In genomic region chr11:45147871-45148270, GRCh38 we compare ENCODE assay signal across 8 cellular contexts. TPM values are rescaled to one million over a fixed set of nuclear protein-coding genes. Genes with fewer than 3 reads are reported as not detected.
DNase-seq lines count a peak whose midpoint lies in the region; ATAC-seq and TF ChIP-seq lines count a peak whose summit lies in the region.

No MANE protein-coding gene starts in this region.

- peak overlapping the region in 5 of 11 experiments; percentile 90 to 95 (median 94); a peak in 7 of 22 replicates for H3K27ac ChIP-seq in BLaER1 treated with 17β-estradiol and CSF1 and Interleukin-3, amounts not matched to agents 10 nM and 100 nM

- H4K20me1 ChIP-seq in BLaER1 treated with 17β-estradiol and CSF1 and Interleukin-3, amounts not matched to agents 10 nM and 100 nM, result peaks cover 0 to 42% (median 25%) of the 10 kb centered on the region in 11 experiments; a peak in 16 of 22 replicates

- no peak for TF ChIP-seq POLR2A in GM18505 (IDR thresholded peaks at IDR 0.05; ENCODE audit: borderline replicate concordance, extremely low read depth, insufficient read depth, insufficient read length)

- H3K27me3 Mint-ChIP-seq in endothelial cell (ENCODE audit: unreplicated experiment) (peaks cover 28% of the 10 kb centered on the region), neural crest cell (ENCODE audit: low read depth) (peaks cover 35% of the 10 kb centered on the region)

- peak overlapping the region; percentile 91 to 98 (median 95) for H3K9ac ChIP-seq in BLaER1 treated with 17β-estradiol and CSF1 and Interleukin-3, amounts not matched to agents 10 nM and 100 nM
- peak overlapping the region; percentile 94 for H3K9ac ChIP-seq in NT2/D1 (ENCODE audit: insufficient read length, low read depth)

- H3K9me3 Mint-ChIP-seq in endothelial cell (ENCODE audit: unreplicated experiment), result no peaks in the 10 kb centered on the region
- peaks cover 6% of the 10 kb centered on the region for H3K9me3 Mint-ChIP-seq in neural crest cell

- H3K4me1 Mint-ChIP-seq in endothelial cell (ENCODE audit: unreplicated experiment) (peaks cover 23% of the 10 kb centered on the region), neural crest cell (peaks cover 30% of the 10 kb centered on the region)

- peaks cover 0 to 4% (median 0%) of the 10 kb centered on the region in 11 experiments; a peak in 1 of 22 replicates for H3K9me3 ChIP-seq in BLaER1 treated with 17β-estradiol and CSF1 and Interleukin-3, amounts not matched to agents 10 nM and 100 nM (replicated peaks in 1 of 11)
- peaks cover 14% of the 10 kb centered on the region; the same call in 1 of the 2 replicates for H3K9me3 ChIP-seq in NT2/D1 (ENCODE audit: insufficient read depth, low read length)

- H3K36me3 Mint-ChIP-seq in endothelial cell (ENCODE audit: low read depth, unreplicated experiment) (peaks cover 16% of the 10 kb centered on the region), neural crest cell (ENCODE audit: low read depth) (peaks cover 4% of the 10 kb centered on the region)

- H3K4me2 ChIP-seq in BLaER1 treated with 17β-estradiol and CSF1 and Interleukin-3, amounts not matched to agents 10 nM and 100 nM, result peak overlapping the region; percentile 89 to 97 (median 94)

- H3K4me3 Mint-ChIP-seq in endothelial cell (ENCODE audit: unreplicated experiment) (peak overlapping the region; percentile 92), neural crest cell (peak overlapping the region; percentile 95)

- H3K4me3 ChIP-seq in BLaER1 treated with 17β-estradiol and CSF1 and Interleukin-3, amounts not matched to agents 10 nM and 100 nM, result peak overlapping the region; percentile 67 to 84 (median 80)
- H3K4me3 ChIP-seq in NT2/D1 (ENCODE audit: insufficient read length, low read depth), result peak overlapping the region; percentile 76

- peaks cover 7 to 27% (median 21%) of the 10 kb centered on the region in 10 experiments for H3K4me1 ChIP-seq in BLaER1 treated with 17β-estradiol and CSF1 and Interleukin-3, amounts not matched to agents 10 nM and 100 nM
- H3K4me1 ChIP-seq in NT2/D1 (ENCODE audit: insufficient read depth, insufficient read length), result peaks cover 10% of the 10 kb centered on the region

- TF ChIP-seq CTCF in endothelial cell (IDR thresholded peaks at IDR 0.05; ENCODE audit: unreplicated experiment) (no peak), neural crest cell (conservative IDR thresholded peaks at IDR 0.05) (no peak)

- no peaks in the 10 kb centered on the region for H3K36me3 ChIP-seq in BLaER1 treated with 17β-estradiol and CSF1 and Interleukin-3, amounts not matched to agents 10 nM and 100 nM
- no peaks in the 10 kb centered on the region for H3K36me3 ChIP-seq in NT2/D1 (ENCODE audit: insufficient read depth, insufficient read length, low read length)

- DNase-seq in NT2/D1 (ENCODE audit: low read depth, low spot score) (no peak), endothelial cell (ENCODE audit: low spot score) (no peak), neural crest cell (ENCODE audit: low read depth, low spot score) (no peak), HuH-7 (ENCODE audit: low spot score) (no peak), NCI-H510A (lab: John Stamatoyannopoulos, UW) (no peak), AML-193 (lab: John Stamatoyannopoulos, UW) (no peak)

- peak overlapping the region; percentile 88 for H3K27ac Mint-ChIP-seq in endothelial cell (ENCODE audit: unreplicated experiment)
- H3K27ac Mint-ChIP-seq in neural crest cell (ENCODE audit: unreplicated experiment), result peak overlapping the region; percentile 81

- no peak for ATAC-seq in GM18505 (IDR thresholded peaks at IDR 0.05; ENCODE audit: unreplicated experiment)

- peaks cover 0 to 6% (median 0%) of the 10 kb centered on the region in 11 experiments; a peak in 1 of 22 replicates for H3K27me3 ChIP-seq in BLaER1 treated with 17β-estradiol and CSF1 and Interleukin-3, amounts not matched to agents 10 nM and 100 nM
- H3K27me3 ChIP-seq in NT2/D1 (ENCODE audit: insufficient read depth, insufficient read length), result peaks cover 22% of the 10 kb centered on the region

RNA-seq across cellular contexts. Expression of gene PRDM11, which starts 1.4 kb away (rescaled TPM):
- total RNA-seq in endothelial cell (ENCODE audit: unreplicated experiment), result 16.0 TPM
- 13.1 and 15.2 TPM in 2 replicates for total RNA-seq in neural crest cell
